19 cellular contexts compared by ENCODE assay signal in genomic region chr15:29067949-29068348, GRCh38.
DNase-seq lines count a peak whose midpoint lies in the region; ATAC-seq, FAIRE-seq and TF ChIP-seq lines count a peak whose summit lies in the region.
"Had no signal": no experiment of that assay in that cellular context is flagged by ENCODE, and none has a peak within 500 bp of the region (broad histone marks: within the 10 kb centered on the region; RNA-seq: fewer than 3 reads in every experiment).

No MANE protein-coding gene starts in this region.

- CTCF ChIA-PET in K562 (lab: Yijun Ruan, JAX; ENCODE audit: low intra/inter-chr PET ratio), result no interaction called here

- peak overlapping the region; percentile 45 for H3K27ac Mint-ChIP-seq in neural crest cell (ENCODE audit: unreplicated experiment)
- H3K27ac Mint-ChIP-seq: CD14-positive monocyte had no signal

- no peaks in the 10 kb centered on the region for H3K36me3 ChIP-seq in K562 (ENCODE audit: control insufficient read depth, insufficient read depth, low read length)
- H3K36me3 ChIP-seq in osteoblast (ENCODE audit: insufficient read depth, low read length), result no peaks in the 10 kb centered on the region

- intact Hi-C loops in K562 (cut with micrococcal nuclease), result no loop called here
- intact Hi-C loops in left cardiac atrium (cut with DNase I), result no loop called here

- peaks cover 6% of the 10 kb centered on the region; the same call in 2 of the 3 replicates for H3K79me2 ChIP-seq in K562 (ENCODE audit: control insufficient read depth, insufficient read depth, low read length)
- no peaks in the 10 kb centered on the region for H3K79me2 ChIP-seq in osteoblast (ENCODE audit: insufficient read depth, low read length)

- H3K36me3 Mint-ChIP-seq in neural crest cell (ENCODE audit: low read depth), result peaks cover 7% of the 10 kb centered on the region
- H3K36me3 Mint-ChIP-seq: CD14-positive monocyte had no signal

- H3K4me3 Mint-ChIP-seq in neural crest cell, result peak overlapping the region; percentile 67
- H3K4me3 Mint-ChIP-seq: CD14-positive monocyte had no signal

- H3K9ac ChIP-seq in K562 (ENCODE audit: insufficient read depth in 1 of 2, low read depth in 2 of 2, low read length in 2 of 2), result no peak overlapping the region
- H3K9ac ChIP-seq: KMS-11 had no signal

- peaks cover 4% of the 10 kb centered on the region for H3K9me3 Mint-ChIP-seq in neural crest cell

- no peak for TF ChIP-seq RAD21 in K562 (CRISPR knock-in tag; conservative IDR thresholded peaks at IDR 0.05 in 1 of 2, IDR thresholded peaks at IDR 0.05 in 1 of 2)

- H2AFZ ChIP-seq in K562 (ENCODE audit: low read depth, low read length) (no peak overlapping the region), osteoblast (ENCODE audit: low read length) (no peak overlapping the region)
- H2AFZ ChIP-seq: PC-9 had no signal

- no peaks in the 10 kb centered on the region for H3K27me3 ChIP-seq in K562 (ENCODE audit: control insufficient read depth in 2 of 2, insufficient read depth in 2 of 2, low read length in 2 of 2)
- no peaks in the 10 kb centered on the region for H3K27me3 ChIP-seq in osteoblast (ENCODE audit: insufficient read depth, low read length)

- H3K4me3 ChIP-seq in K562 (no peak overlapping the region), fibroblast of villous mesenchyme (ENCODE audit: low read depth, low read length) (no peak overlapping the region), osteoblast (ENCODE audit: insufficient read depth, low read length) (no peak overlapping the region)
- H3K4me3 ChIP-seq: PC-9 had no signal

- TF ChIP-seq EP300 in K562 (IDR thresholded peaks at IDR 0.05; ENCODE audit: low read length), result peak; percentile 5; the same call in 1 of the 2 replicates

- H4K20me1 ChIP-seq in K562 (replicated peaks; ENCODE audit: control insufficient read depth, insufficient read depth, low read length) (peaks cover 34% of the 10 kb centered on the region), osteoblast (ENCODE audit: insufficient read depth, low read length) (no peaks in the 10 kb centered on the region)

- BruUV-seq in K562 (replicated peaks; lab: Mats Ljungman, UMichigan), result no TSS peak

- peak; percentile 88 for FAIRE-seq in K562 (lab: Jason Lieb, UNC)

- H3K4me2 ChIP-seq in K562 (ENCODE audit: insufficient read depth, low read length) (no peak overlapping the region), osteoblast (ENCODE audit: insufficient read depth, low read length) (no peak overlapping the region)
- H3K4me2 ChIP-seq: KMS-11, PC-9 had no signal

- peaks cover 70% of the 10 kb centered on the region for H3K4me1 Mint-ChIP-seq in neural crest cell
- H3K4me1 Mint-ChIP-seq: CD14-positive monocyte had no signal

- no peaks in the 10 kb centered on the region for H3K9me1 ChIP-seq in K562 (ENCODE audit: control insufficient read depth, insufficient read depth, low read length)

- H3K27me3 Mint-ChIP-seq in neural crest cell (ENCODE audit: low read depth), result no peaks in the 10 kb centered on the region

- H3K4me1 ChIP-seq in K562 (replicated peaks in 1 of 2; ENCODE audit: control insufficient read depth in 2 of 2, insufficient read depth in 2 of 2, low read length in 2 of 2) (peaks cover 10 to 19% of the 10 kb centered on the region in 2 experiments), osteoblast (ENCODE audit: insufficient read depth, low read length) (no peaks in the 10 kb centered on the region)

- POLR2A ChIA-PET in K562 (lab: Yijun Ruan, JAX), result interaction anchor here (0.8 kb wide), 1 partner anchor 38 kb away, joined by 3 read pairs; no protein-coding TSS in a partner anchor

- TF ChIP-seq CTCF in K562 (IDR thresholded peaks at IDR 0.05 in 2 of 3, conservative IDR thresholded peaks at IDR 0.05 in 1 of 3; ENCODE audit: insufficient read depth in 2 of 3, low read depth in 1 of 3, low read length in 3 of 3) (no peak), fibroblast of villous mesenchyme (IDR thresholded peaks at IDR 0.05; ENCODE audit: insufficient read depth, low read depth, low read length) (no peak), neural crest cell (conservative IDR thresholded peaks at IDR 0.05) (no peak), osteoblast (IDR thresholded peaks at IDR 0.05; ENCODE audit: extremely low read depth, low read depth, low read length) (no peak)

- H3K9me3 ChIP-seq in K562 (replicated peaks; ENCODE audit: control insufficient read depth, insufficient read depth, low read depth, low read length) (0 out of 2 replicates have a peak, but pooled peaks cover 3% of the 10 kb centered on the region), osteoblast (ENCODE audit: low read depth, low read length) (no peaks in the 10 kb centered on the region)

- peak; percentile 87 for ATAC-seq in K562
- ATAC-seq in left cardiac atrium, result no peak
- no peak for ATAC-seq in HG03565 (IDR thresholded peaks at IDR 0.05; ENCODE audit: unreplicated experiment)

- H3K27ac ChIP-seq in K562 (ENCODE audit: extremely low read depth, low read depth, low read length) (no peak overlapping the region), osteoblast (ENCODE audit: low read depth, low read length) (no peak overlapping the region)
- H3K27ac ChIP-seq: KMS-11, PC-9 had no signal

- 0% methylated on average over 7 of the region's 7 CpGs for WGBS in K562 (ENCODE audit: insufficient coverage, low coverage, missing lambda C conversion rate)

- no peak for TF ChIP-seq POLR2A in K562 (conservative IDR thresholded peaks at IDR 0.05)

- in situ Hi-C loops in K562 (cut with MboI), result no loop called here

- peak; percentile 49 for DNase-seq in RPMI7951 (ENCODE audit: low read depth)
- DNase-seq in K562 (ENCODE audit: extremely low read depth in 1 of 4, low spot score in 3 of 4), result peak; percentile 30 to 87 (median 49)
- DNase-seq in fibroblast of villous mesenchyme (ENCODE audit: low read depth), result peak; percentile 10
- DNase-seq in neural crest cell (ENCODE audit: low read depth, low spot score), result peak; percentile 43
- no peak for DNase-seq in left cardiac atrium
- DNase-seq in osteoblast (ENCODE audit: insufficient read length, low spot score, missing footprints), result no peak
- no peak for DNase-seq in activated effector memory CD4-positive, alpha-beta T cell treated with Interleukin-2 at 50 U/mL for 16 hours
- DNase-seq: 8988T, DMS79, MV-4-11, NCI-H1417, NCI-H187, NCI-H2107, NCI-H524, NCI-H82, PC-9 had no signal

TF ChIP-seq in K562, 482 proteins besides CTCF, POLR2A, EP300 and RAD21 (continues in another document):
- TF ChIP-seq TCF3 (CRISPR knock-in tag; IDR thresholded peaks at IDR 0.05), result peak; percentile 72
- peak; percentile 54; the same call in 1 of the 2 replicates for TF ChIP-seq GATA2 (CRISPR knock-in tag; IDR thresholded peaks at IDR 0.05)
- TF ChIP-seq, protein P1, sequence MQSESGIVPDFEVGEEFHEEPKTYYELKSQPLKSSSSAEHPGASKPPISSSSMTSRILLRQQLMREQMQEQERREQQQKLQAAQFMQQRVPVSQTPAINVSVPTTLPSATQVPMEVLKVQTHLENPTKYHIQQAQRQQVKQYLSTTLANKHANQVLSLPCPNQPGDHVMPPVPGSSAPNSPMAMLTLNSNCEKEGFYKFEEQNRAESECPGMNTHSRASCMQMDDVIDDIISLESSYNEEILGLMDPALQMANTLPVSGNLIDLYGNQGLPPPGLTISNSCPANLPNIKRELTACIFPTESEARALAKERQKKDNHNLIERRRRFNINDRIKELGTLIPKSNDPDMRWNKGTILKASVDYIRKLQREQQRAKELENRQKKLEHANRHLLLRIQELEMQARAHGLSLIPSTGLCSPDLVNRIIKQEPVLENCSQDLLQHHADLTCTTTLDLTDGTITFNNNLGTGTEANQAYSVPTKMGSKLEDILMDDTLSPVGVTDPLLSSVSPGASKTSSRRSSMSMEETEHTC (IDR thresholded peaks at IDR 0.05), result no peak
- TF ChIP-seq ZC3H4 (CRISPR knock-in tag; IDR thresholded peaks at IDR 0.05; ENCODE audit: borderline replicate concordance), result no peak
- TF ChIP-seq PYGO2 (tag; IDR thresholded peaks at IDR 0.05), result no peak
- no peak for TF ChIP-seq HLTF (IDR thresholded peaks at IDR 0.05)
- TF ChIP-seq RCOR1 (IDR thresholded peaks at IDR 0.05; ENCODE audit: borderline replicate concordance in 1 of 2, low read depth in 2 of 2, low read length in 2 of 2), result peak in 1 of 2 experiments; percentile 87; a peak in 2 of 4 replicates
- TF ChIP-seq, protein P2, sequence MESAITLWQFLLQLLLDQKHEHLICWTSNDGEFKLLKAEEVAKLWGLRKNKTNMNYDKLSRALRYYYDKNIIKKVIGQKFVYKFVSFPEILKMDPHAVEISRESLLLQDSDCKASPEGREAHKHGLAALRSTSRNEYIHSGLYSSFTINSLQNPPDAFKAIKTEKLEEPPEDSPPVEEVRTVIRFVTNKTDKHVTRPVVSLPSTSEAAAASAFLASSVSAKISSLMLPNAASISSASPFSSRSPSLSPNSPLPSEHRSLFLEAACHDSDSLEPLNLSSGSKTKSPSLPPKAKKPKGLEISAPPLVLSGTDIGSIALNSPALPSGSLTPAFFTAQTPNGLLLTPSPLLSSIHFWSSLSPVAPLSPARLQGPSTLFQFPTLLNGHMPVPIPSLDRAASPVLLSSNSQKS (CRISPR knock-in tag; IDR thresholded peaks at IDR 0.05), result no peak
- no peak for TF ChIP-seq CREBBP (IDR thresholded peaks at IDR 0.05; ENCODE audit: low read depth, low read length)
- TF ChIP-seq, protein P3, sequence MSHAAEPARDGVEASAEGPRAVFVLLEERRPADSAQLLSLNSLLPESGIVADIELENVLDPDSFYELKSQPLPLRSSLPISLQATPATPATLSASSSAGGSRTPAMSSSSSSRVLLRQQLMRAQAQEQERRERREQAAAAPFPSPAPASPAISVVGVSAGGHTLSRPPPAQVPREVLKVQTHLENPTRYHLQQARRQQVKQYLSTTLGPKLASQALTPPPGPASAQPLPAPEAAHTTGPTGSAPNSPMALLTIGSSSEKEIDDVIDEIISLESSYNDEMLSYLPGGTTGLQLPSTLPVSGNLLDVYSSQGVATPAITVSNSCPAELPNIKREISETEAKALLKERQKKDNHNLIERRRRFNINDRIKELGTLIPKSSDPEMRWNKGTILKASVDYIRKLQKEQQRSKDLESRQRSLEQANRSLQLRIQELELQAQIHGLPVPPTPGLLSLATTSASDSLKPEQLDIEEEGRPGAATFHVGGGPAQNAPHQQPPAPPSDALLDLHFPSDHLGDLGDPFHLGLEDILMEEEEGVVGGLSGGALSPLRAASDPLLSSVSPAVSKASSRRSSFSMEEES (CRISPR knock-in tag; IDR thresholded peaks at IDR 0.05), result no peak
- peak; percentile 39; the same call in 1 of the 2 replicates for TF ChIP-seq STAT5A (IDR thresholded peaks at IDR 0.05; ENCODE audit: borderline replicate concordance, low read length)
- no peak for TF ChIP-seq MYC (IDR thresholded peaks at IDR 0.05; ENCODE audit: low read depth, low read length)
- no peak for TF ChIP-seq MYC (CRISPR knock-in tag; IDR thresholded peaks at IDR 0.05; ENCODE audit: borderline replicate concordance, low read depth)
- TF ChIP-seq MEIS2 (IDR thresholded peaks at IDR 0.05; ENCODE audit: partially characterized antibody), result peak; percentile 65

Comparison
In these comparisons a context has a peak if more than half of its experiments do, and no peak if none do; other contexts are left out.
1. DNase-seq: peak in RPMI7951 (single experiment), K562 (4 of 4), fibroblast of villous mesenchyme (single experiment) and neural crest cell (single experiment); none in left cardiac atrium (single experiment), osteoblast (single experiment) and activated effector memory CD4-positive, alpha-beta T cell treated with Interleukin-2 at 50 U/mL for 16 hours (single experiment).